8 cellular contexts compared by ENCODE assay signal in genomic region chr12:98593351-98594049, GRCh38.
A peak's percentile ranks its signal among the peaks of the same experiment; 100 is the strongest.
DNase-seq lines count a peak whose midpoint lies in the region; ATAC-seq lines count a peak whose summit lies in the region.

SLC25A3 (plus strand) TSS chr12:98593686; CDS start chr12:98593979, 293 bp downstream.

- ATAC-seq in GM19023 (IDR thresholded peaks at IDR 0.05; ENCODE audit: unreplicated experiment) (peak; percentile 99), HG03280 (IDR thresholded peaks at IDR 0.05; ENCODE audit: unreplicated experiment) (peak; percentile 99)

- DNase-seq in AG08396 (ENCODE audit: low spot score), result peak; percentile 97
- DNase-seq in NCI-H345 treated with DMSO at 0.1 percent for 48 hours (lab: John Stamatoyannopoulos, UW; ENCODE audit: unreplicated experiment), result peak; percentile 93
- peak; percentile 87 to 93 (median 90) for DNase-seq in activated CD4-positive, CD25-positive, alpha-beta regulatory T cell (lab: John Stamatoyannopoulos, UW)
- DNase-seq in central memory CD4-positive, alpha-beta T cell, result peak; percentile 94
- peak; percentile 97 for DNase-seq in inferior parietal cortex (ENCODE audit: extremely low spot score)
- DNase-seq in stimulated activated CD4-positive, alpha-beta T cell treated with anti-CD3 and anti-CD28 coated beads, Interleukin-12 subunit alpha, Interleukin-12 subunit beta, amount 100 ng/mL, for 24 hours (ENCODE audit: low read depth in 2 of 2), result peak; percentile 87 to 90

Comparison
In these comparisons a context has a peak if more than half of its experiments do, and no peak if none do; other contexts are left out.
1. Peak in every context shown above with its lines: DNase-seq and ATAC-seq.